ENCODE assay signal across 1 cellular context in the genomic region with DNA sequence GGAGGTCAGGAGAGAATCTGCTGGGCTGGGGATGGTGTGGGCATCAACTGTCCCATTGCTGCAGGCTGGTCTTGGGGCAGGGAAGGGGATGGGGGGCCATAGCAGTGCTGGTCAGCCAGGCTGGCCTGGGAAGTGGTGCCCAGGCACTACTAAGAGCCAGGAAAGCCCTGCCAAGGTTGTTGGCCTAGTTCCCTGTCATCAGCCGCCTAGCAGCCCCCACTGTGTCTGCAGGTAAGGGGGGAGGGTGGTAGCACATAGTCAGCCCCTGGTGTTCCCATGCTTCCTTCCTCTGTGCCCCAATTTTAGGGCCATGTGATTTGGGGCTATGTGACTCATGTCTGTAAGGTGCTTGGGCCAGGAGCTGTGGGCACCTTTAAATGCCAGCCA.
A peak's percentile ranks its signal among the peaks of the same experiment; 100 is the strongest.
TF ChIP-seq lines count a peak whose summit lies in the region.

No MANE protein-coding gene starts in this region.

TF ChIP-seq in HepG2, 621 proteins besides CTCF, POLR2A, EP300 and RAD21:
- no peak for TF ChIP-seq POLR2AphosphoS2 (IDR thresholded peaks at IDR 0.05; ENCODE audit: low read depth, low read length)
- TF ChIP-seq, protein P1, sequence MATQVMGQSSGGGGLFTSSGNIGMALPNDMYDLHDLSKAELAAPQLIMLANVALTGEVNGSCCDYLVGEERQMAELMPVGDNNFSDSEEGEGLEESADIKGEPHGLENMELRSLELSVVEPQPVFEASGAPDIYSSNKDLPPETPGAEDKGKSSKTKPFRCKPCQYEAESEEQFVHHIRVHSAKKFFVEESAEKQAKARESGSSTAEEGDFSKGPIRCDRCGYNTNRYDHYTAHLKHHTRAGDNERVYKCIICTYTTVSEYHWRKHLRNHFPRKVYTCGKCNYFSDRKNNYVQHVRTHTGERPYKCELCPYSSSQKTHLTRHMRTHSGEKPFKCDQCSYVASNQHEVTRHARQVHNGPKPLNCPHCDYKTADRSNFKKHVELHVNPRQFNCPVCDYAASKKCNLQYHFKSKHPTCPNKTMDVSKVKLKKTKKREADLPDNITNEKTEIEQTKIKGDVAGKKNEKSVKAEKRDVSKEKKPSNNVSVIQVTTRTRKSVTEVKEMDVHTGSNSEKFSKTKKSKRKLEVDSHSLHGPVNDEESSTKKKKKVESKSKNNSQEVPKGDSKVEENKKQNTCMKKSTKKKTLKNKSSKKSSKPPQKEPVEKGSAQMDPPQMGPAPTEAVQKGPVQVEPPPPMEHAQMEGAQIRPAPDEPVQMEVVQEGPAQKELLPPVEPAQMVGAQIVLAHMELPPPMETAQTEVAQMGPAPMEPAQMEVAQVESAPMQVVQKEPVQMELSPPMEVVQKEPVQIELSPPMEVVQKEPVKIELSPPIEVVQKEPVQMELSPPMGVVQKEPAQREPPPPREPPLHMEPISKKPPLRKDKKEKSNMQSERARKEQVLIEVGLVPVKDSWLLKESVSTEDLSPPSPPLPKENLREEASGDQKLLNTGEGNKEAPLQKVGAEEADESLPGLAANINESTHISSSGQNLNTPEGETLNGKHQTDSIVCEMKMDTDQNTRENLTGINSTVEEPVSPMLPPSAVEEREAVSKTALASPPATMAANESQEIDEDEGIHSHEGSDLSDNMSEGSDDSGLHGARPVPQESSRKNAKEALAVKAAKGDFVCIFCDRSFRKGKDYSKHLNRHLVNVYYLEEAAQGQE (IDR thresholded peaks at IDR 0.05; ENCODE audit: borderline replicate concordance in 1 of 2, low read depth in 1 of 2, low read length in 2 of 2) = no peak
- TF ChIP-seq, protein P2, sequence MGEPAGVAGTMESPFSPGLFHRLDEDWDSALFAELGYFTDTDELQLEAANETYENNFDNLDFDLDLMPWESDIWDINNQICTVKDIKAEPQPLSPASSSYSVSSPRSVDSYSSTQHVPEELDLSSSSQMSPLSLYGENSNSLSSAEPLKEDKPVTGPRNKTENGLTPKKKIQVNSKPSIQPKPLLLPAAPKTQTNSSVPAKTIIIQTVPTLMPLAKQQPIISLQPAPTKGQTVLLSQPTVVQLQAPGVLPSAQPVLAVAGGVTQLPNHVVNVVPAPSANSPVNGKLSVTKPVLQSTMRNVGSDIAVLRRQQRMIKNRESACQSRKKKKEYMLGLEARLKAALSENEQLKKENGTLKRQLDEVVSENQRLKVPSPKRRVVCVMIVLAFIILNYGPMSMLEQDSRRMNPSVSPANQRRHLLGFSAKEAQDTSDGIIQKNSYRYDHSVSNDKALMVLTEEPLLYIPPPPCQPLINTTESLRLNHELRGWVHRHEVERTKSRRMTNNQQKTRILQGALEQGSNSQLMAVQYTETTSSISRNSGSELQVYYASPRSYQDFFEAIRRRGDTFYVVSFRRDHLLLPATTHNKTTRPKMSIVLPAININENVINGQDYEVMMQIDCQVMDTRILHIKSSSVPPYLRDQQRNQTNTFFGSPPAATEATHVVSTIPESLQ (CRISPR knock-in tag; conservative IDR thresholded peaks at IDR 0.05) = no peak
- TF ChIP-seq, protein P3, sequence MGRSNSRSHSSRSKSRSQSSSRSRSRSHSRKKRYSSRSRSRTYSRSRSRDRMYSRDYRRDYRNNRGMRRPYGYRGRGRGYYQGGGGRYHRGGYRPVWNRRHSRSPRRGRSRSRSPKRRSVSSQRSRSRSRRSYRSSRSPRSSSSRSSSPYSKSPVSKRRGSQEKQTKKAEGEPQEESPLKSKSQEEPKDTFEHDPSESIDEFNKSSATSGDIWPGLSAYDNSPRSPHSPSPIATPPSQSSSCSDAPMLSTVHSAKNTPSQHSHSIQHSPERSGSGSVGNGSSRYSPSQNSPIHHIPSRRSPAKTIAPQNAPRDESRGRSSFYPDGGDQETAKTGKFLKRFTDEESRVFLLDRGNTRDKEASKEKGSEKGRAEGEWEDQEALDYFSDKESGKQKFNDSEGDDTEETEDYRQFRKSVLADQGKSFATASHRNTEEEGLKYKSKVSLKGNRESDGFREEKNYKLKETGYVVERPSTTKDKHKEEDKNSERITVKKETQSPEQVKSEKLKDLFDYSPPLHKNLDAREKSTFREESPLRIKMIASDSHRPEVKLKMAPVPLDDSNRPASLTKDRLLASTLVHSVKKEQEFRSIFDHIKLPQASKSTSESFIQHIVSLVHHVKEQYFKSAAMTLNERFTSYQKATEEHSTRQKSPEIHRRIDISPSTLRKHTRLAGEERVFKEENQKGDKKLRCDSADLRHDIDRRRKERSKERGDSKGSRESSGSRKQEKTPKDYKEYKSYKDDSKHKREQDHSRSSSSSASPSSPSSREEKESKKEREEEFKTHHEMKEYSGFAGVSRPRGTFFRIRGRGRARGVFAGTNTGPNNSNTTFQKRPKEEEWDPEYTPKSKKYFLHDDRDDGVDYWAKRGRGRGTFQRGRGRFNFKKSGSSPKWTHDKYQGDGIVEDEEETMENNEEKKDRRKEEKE (IDR thresholded peaks at IDR 0.05) = no peak
- no peak for TF ChIP-seq ZNF737 (CRISPR knock-in tag; IDR thresholded peaks at IDR 0.05; ENCODE audit: borderline replicate concordance)
- no peak for TF ChIP-seq WIZ (CRISPR knock-in tag; IDR thresholded peaks at IDR 0.05)
- TF ChIP-seq HNRNPL (IDR thresholded peaks at IDR 0.05; ENCODE audit: low read depth, low read length) = 0 out of 2 replicates have a peak, but pooled peaks have one; percentile 33
- TF ChIP-seq ZKSCAN1 (IDR thresholded peaks at IDR 0.05; ENCODE audit: low read length) = 0 out of 2 replicates have a peak, but pooled peaks have one; percentile 47
- TF ChIP-seq, protein P4, sequence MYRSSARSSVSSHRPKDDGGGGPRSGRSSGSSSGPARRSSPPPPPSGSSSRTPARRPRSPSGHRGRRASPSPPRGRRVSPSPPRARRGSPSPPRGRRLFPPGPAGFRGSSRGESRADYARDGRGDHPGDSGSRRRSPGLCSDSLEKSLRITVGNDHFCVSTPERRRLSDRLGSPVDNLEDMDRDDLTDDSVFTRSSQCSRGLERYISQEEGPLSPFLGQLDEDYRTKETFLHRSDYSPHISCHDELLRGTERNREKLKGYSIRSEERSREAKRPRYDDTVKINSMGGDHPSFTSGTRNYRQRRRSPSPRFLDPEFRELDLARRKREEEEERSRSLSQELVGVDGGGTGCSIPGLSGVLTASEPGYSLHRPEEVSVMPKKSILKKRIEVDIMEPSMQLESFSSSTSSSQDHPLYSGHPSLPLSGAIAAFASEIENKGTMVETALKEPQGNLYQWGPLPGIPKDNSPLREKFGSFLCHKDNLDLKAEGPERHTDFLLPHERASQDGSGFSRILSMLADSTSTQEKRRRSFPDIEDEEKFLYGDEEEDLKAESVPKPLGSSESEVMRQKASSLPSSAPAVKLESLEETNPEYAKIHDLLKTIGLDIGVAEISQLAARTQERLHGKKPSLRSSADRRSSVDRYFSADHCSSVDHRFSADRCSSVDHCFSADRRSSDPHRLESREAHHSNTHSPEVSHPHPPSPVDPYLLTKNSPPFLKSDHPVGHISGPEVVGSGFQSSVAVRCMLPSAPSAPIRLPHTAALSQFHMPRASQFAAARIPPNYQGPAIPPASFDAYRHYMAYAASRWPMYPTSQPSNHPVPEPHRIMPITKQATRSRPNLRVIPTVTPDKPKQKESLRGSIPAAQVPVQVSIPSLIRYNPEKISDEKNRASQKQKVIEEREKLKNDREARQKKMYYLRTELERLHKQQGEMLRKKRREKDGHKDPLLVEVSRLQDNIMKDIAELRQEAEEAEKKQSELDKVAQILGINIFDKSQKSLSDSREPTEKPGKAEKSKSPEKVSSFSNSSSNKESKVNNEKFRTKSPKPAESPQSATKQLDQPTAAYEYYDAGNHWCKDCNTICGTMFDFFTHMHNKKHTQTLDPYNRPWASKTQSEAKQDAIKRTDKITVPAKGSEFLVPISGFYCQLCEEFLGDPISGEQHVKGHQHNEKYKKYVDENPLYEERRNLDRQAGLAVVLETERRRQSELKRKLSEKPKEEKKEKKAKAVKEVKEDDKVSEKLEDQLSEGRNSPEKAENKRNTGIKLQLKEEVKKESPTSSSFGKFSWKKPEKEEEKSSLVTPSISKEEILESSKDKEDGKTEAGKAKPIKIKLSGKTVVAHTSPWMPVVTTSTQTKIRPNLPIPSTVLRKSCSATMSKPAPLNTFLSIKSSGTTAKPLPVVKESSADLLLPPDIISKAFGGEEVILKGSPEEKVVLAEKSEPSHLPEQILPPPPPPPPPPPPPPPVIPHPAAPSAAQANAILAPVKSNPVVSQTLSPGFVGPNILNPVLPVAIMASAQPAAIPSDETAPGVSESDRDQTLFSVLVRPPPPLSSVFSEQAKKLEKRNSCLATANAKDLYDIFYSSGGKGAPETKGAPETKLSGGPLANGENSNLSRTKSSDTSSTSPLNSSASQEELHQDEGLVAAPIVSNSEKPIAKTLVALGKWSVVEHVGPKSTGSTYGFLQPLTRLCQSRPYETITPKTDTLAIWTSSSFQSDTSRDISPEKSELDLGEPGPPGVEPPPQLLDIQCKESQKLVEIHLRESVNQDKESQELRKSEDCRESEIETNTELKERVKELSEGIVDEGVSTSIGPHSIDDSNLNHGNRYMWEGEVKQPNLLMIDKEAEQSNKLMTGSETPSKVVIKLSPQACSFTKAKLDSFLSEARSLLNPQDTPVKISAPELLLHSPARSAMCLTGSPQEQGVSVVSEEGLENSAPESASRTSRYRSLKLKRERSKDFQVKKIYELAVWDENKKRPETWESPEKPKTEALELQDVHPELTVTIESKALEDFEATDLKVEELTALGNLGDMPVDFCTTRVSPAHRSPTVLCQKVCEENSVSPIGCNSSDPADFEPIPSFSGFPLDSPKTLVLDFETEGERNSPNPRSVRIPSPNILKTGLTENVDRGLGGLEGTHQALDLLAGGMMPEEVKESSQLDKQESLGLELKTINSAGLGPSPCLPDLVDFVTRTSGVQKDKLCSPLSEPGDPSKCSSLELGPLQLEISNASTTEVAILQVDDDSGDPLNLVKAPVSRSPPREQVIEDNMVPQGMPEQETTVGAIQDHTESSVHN (CRISPR knock-in tag; IDR thresholded peaks at IDR 0.05) = no peak
- TF ChIP-seq EHMT2 (IDR thresholded peaks at IDR 0.05; ENCODE audit: borderline replicate concordance, low read depth, low read length) = no peak
- TF ChIP-seq ZFP1 (CRISPR knock-in tag; IDR thresholded peaks at IDR 0.05) = no peak
- TF ChIP-seq RBAK (CRISPR knock-in tag; IDR thresholded peaks at IDR 0.05) = no peak
- TF ChIP-seq, protein P5, sequence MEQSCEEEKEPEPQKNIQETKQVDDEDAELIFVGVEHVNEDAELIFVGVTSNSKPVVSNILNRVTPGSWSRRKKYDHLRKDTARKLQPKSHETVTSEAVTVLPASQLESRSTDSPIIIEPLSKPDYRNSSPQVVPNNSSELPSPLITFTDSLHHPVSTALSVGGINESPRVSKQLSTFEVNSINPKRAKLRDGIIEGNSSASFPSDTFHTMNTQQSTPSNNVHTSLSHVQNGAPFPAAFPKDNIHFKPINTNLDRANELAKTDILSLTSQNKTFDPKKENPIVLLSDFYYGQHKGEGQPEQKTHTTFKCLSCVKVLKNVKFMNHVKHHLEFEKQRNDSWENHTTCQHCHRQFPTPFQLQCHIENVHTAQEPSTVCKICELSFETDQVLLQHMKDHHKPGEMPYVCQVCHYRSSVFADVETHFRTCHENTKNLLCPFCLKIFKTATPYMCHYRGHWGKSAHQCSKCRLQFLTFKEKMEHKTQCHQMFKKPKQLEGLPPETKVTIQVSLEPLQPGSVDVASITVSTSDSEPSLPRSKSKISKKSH (CRISPR knock-in tag; IDR thresholded peaks at IDR 0.05; ENCODE audit: borderline replicate concordance) = 0 out of 2 replicates have a peak, but pooled peaks have one; percentile 42
